In genomic region chr10:89163265-89163995, GRCh38 we compare ENCODE assay signal across 1 cellular context.
TF ChIP-seq lines count a peak whose summit lies in the region.

No MANE protein-coding gene starts in this region.

TF ChIP-seq in WTC11, 78 proteins besides CTCF, POLR2A, EP300 and RAD21 (continued from another document):
- no peak for TF ChIP-seq STAT6 (CRISPR knock-in tag; conservative IDR thresholded peaks at IDR 0.05; ENCODE audit: low read depth)
- TF ChIP-seq E2F5 (CRISPR knock-in tag; IDR thresholded peaks at IDR 0.05): no peak
